Comparison of ENCODE assay signal across 8 cellular contexts in genomic region chr3:33915796-33916589, GRCh38.
DNase-seq lines count a peak whose midpoint lies in the region; ATAC-seq and TF ChIP-seq lines count a peak whose summit lies in the region.

No MANE protein-coding gene starts in this region.

- H3K4me1 Mint-ChIP-seq in activated naive CD8-positive, alpha-beta T cell treated with anti-CD3 and anti-CD28 coated beads, Interleukin-2, amount 50 U/mL, for 24 hours: peaks cover 6% of the 10 kb centered on the region

- TF ChIP-seq CTCF in AG09309 (IDR thresholded peaks at IDR 0.05; ENCODE audit: control insufficient read depth, insufficient read depth, low read depth, low read length, missing control alignments): peak; percentile 40

- H3K27me3 Mint-ChIP-seq in activated naive CD8-positive, alpha-beta T cell treated with anti-CD3 and anti-CD28 coated beads, Interleukin-2, amount 50 U/mL, for 24 hours: peaks cover 3% of the 10 kb centered on the region

- no peak overlapping the region for H3K4me3 ChIP-seq in AG09309 (ENCODE audit: control insufficient read depth, low read depth, low read length)
- no peak overlapping the region for H3K4me3 ChIP-seq in effector memory CD4-positive, alpha-beta T cell (ENCODE audit: insufficient read depth, low read depth, low read length, poor library complexity, severe bottlenecking)

- no peaks in the 10 kb centered on the region for H3K9me3 Mint-ChIP-seq in activated naive CD8-positive, alpha-beta T cell treated with anti-CD3 and anti-CD28 coated beads, Interleukin-2, amount 50 U/mL, for 24 hours

- H3K27me3 ChIP-seq in effector memory CD4-positive, alpha-beta T cell (replicated peaks; ENCODE audit: control insufficient read depth, insufficient read depth, low read length, poor library complexity, severe bottlenecking): no peaks in the 10 kb centered on the region

- H3K27ac Mint-ChIP-seq in activated naive CD8-positive, alpha-beta T cell treated with anti-CD3 and anti-CD28 coated beads, Interleukin-2, amount 50 U/mL, for 24 hours: no peak overlapping the region

- no peaks in the 10 kb centered on the region for H3K36me3 ChIP-seq in effector memory CD4-positive, alpha-beta T cell (ENCODE audit: control insufficient read depth, insufficient read depth, low read length)

- H3K27ac ChIP-seq in effector memory CD4-positive, alpha-beta T cell (ENCODE audit: insufficient read depth, low read length, poor library complexity, severe bottlenecking): no peak overlapping the region

- H3K4me1 ChIP-seq in effector memory CD4-positive, alpha-beta T cell (ENCODE audit: control insufficient read depth, insufficient read depth, low read length, poor library complexity, severe bottlenecking): no peaks in the 10 kb centered on the region

- H3K9me3 ChIP-seq in effector memory CD4-positive, alpha-beta T cell (ENCODE audit: control insufficient read depth, low read length): no peaks in the 10 kb centered on the region

- no peaks in the 10 kb centered on the region for H3K36me3 Mint-ChIP-seq in activated naive CD8-positive, alpha-beta T cell treated with anti-CD3 and anti-CD28 coated beads, Interleukin-2, amount 50 U/mL, for 24 hours (ENCODE audit: low read depth)

- H3K4me3 Mint-ChIP-seq in activated naive CD8-positive, alpha-beta T cell treated with anti-CD3 and anti-CD28 coated beads, Interleukin-2, amount 50 U/mL, for 24 hours: no peak overlapping the region

- peak; percentile 49 for ATAC-seq in GM19372 (IDR thresholded peaks at IDR 0.05; ENCODE audit: low read depth, unreplicated experiment)
- ATAC-seq in HG03565 (IDR thresholded peaks at IDR 0.05; ENCODE audit: unreplicated experiment): peak; percentile 39
- peak; percentile 50 for ATAC-seq in activated naive CD8-positive, alpha-beta T cell treated with anti-CD3 and anti-CD28 coated beads, Interleukin-2, amount 50 U/mL, for 24 hours

- DNase-seq in AG09309 (ENCODE audit: low read depth): no peak
- no peak for DNase-seq in activated naive CD8-positive, alpha-beta T cell treated with anti-CD3 and anti-CD28 coated beads, Interleukin-2, amount 50 U/mL, for 24 hours
- peak; percentile 39 for DNase-seq in kidney tubule cell (ENCODE audit: low spot score)
- no peak for DNase-seq in effector memory CD4-positive, alpha-beta T cell
- no peak for DNase-seq in NCI-H774 (lab: John Stamatoyannopoulos, UW)
- no peak for DNase-seq in NCI-H1105 treated with DMSO at 0.1 percent for 48 hours (lab: John Stamatoyannopoulos, UW)
